ENCODE assay signal across 9 cellular contexts in genomic region chr6:139334791-139335446, GRCh38. TPM values are rescaled to one million over a fixed set of nuclear protein-coding genes. Genes with fewer than 3 reads are reported as not detected.
DNase-seq lines count a peak whose midpoint lies in the region; ATAC-seq and TF ChIP-seq lines count a peak whose summit lies in the region.
"Had no signal": no experiment of that assay in that cellular context is flagged by ENCODE, and none has a peak within 500 bp of the region (broad histone marks: within the 10 kb centered on the region; RNA-seq: fewer than 3 reads in every experiment).

No MANE protein-coding gene starts in this region.

- H3K4me3 ChIP-seq in mucosa of descending colon, result no peak overlapping the region

- ATAC-seq in mucosa of descending colon, result peak; percentile 23

- intact Hi-C loops in mucosa of descending colon (cut with DNase I, micrococcal nuclease), result no loop called here

- H3K36me3 ChIP-seq in mucosa of descending colon (ENCODE audit: low read depth), result no peaks in the 10 kb centered on the region

- no peaks in the 10 kb centered on the region for H3K4me1 ChIP-seq in mucosa of descending colon (ENCODE audit: low read depth)

- DNase-seq in A172 (ENCODE audit: low spot score) (peak; percentile 67), MV-4-11 (lab: John Stamatoyannopoulos, UW) (peak; percentile 64), dermis blood vessel endothelial cell (peak; percentile 87), mucosa of descending colon (no peak), germinal center (ENCODE audit: low spot score) (no peak), GM10266 (ENCODE audit: extremely low spot score) (no peak), DMS53 treated with DMSO at 0.1 percent for 48 hours (lab: John Stamatoyannopoulos, UW; ENCODE audit: unreplicated experiment) (no peak), NCI-H526 (lab: John Stamatoyannopoulos, UW) (no peak)
- DNase-seq: NCI-H2171 had no signal

- no peaks in the 10 kb centered on the region for H3K9me3 ChIP-seq in mucosa of descending colon

- TF ChIP-seq CTCF in mucosa of descending colon (IDR thresholded peaks at IDR 0.05), result no peak
- no peak for TF ChIP-seq CTCF in GM10266 (IDR thresholded peaks at IDR 0.05; ENCODE audit: control insufficient read depth, insufficient read depth, low read depth, missing control alignments)

RNA-seq across cellular contexts. Expression of gene CITED2, which starts 39.5 kb away (rescaled TPM):
- 140 and 169 TPM in 2 replicates for total RNA-seq in A172 (2014; rRNA removed; shearing (Covaris generic))
- total RNA-seq in dermis blood vessel endothelial cell (28.8 and 50.0 TPM in 2 replicates), mucosa of descending colon (100 to 1,000 TPM in 1 of 3 donors, 10 to 100 TPM in 2; 73.9 to 103 (median 88.1) TPM)

RNA-seq across cellular contexts. Expression of gene TXLNB, which starts 43.1 kb away (rescaled TPM):
- total RNA-seq in A172 (2014; rRNA removed; shearing (Covaris generic)), result 0.17 and 0.22 TPM in 2 replicates
- total RNA-seq in dermis blood vessel endothelial cell (0.68 and 0.74 TPM in 2 replicates), mucosa of descending colon (under 1 TPM; 0.29 to 0.89 (median 0.36) TPM)

Comparison
In these comparisons a context has a peak if more than half of its experiments do, and no peak if none do; other contexts are left out.
1. DNase-seq: peak in A172 (single experiment), MV-4-11 (single experiment) and dermis blood vessel endothelial cell (single experiment); none in mucosa of descending colon (0 of 3), germinal center (single experiment), GM10266 (single experiment), DMS53 treated with DMSO at 0.1 percent for 48 hours (single experiment) and NCI-H526 (0 of 2).